12 cellular contexts compared by ENCODE assay signal in the genomic region with DNA sequence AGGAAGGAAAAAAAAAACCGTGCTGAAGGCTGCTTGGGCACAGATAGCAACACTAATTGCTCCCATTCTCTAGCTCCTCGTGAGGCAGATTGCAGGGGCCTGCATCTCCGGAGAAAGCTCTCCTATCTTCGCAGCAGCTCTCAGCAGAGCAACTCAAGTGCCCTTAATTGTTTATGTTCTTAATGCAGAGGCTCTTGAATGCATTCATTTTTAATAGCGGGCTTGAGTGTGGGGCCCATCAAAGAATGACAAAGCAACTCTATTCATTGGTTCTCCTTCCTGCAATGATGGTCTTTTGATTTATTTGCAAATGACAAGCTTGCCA. TPM values are rescaled to one million over a fixed set of nuclear protein-coding genes. Genes with fewer than 3 reads are reported as not detected.
DNase-seq lines count a peak whose midpoint lies in the region; ATAC-seq and TF ChIP-seq lines count a peak whose summit lies in the region.
"Had no signal": no experiment of that assay in that cellular context is flagged by ENCODE, and none has a peak within 500 bp of the region (broad histone marks: within the 10 kb centered on the region; RNA-seq: fewer than 3 reads in every experiment).

No MANE protein-coding gene starts in this region.

- TF ChIP-seq CTCF in GM13977 (IDR thresholded peaks at IDR 0.05; ENCODE audit: extremely low read depth, insufficient read depth, missing control alignments) (no peak), omental fat pad (IDR thresholded peaks at IDR 0.05) (no peak)

- H3K36me3 Mint-ChIP-seq in stimulated activated naive B cell treated with anti-CD40 and anti-IgM and Interleukin-4, amounts not matched to agents 10 μg/mL and 1 μg/mL and 100 μg/mL, for 72 hours = peaks cover 48 to 62% of the 10 kb centered on the region in 2 donors

- H3K36me3 ChIP-seq in iPS-20b (ENCODE audit: insufficient read depth, low read depth, low read length) = peaks cover 46% of the 10 kb centered on the region
- H3K36me3 ChIP-seq: pancreas had no signal

- H3K4me3 Mint-ChIP-seq in stimulated activated naive B cell treated with anti-CD40 and anti-IgM and Interleukin-4, amounts not matched to agents 10 μg/mL and 1 μg/mL and 100 μg/mL, for 72 hours = peak overlapping the region; percentile 22 to 46

- peak overlapping the region; percentile 52 for H3K27ac ChIP-seq in iPS-20b (ENCODE audit: low read length)
- H3K27ac ChIP-seq: pancreas had no signal

- H3K4me3 ChIP-seq in iPS-20b (ENCODE audit: low read length) = peak overlapping the region; percentile 10; the same call in 1 of the 2 replicates
- H3K4me3 ChIP-seq: pancreas had no signal

- H3K4me1 ChIP-seq in iPS-20b (ENCODE audit: insufficient read depth, low read length) = peaks cover 36% of the 10 kb centered on the region

- no peaks in the 10 kb centered on the region for H3K9me3 ChIP-seq in iPS-20b (ENCODE audit: insufficient read depth, low read depth, low read length)
- H3K9me3 ChIP-seq: pancreas had no signal

- ATAC-seq in stimulated activated naive B cell treated with anti-CD40 and anti-IgM and Interleukin-4, amounts not matched to agents 10 μg/mL and 1 μg/mL and 100 μg/mL, for 72 hours (replicated peaks) = no peak
- no peak for ATAC-seq in HG02938 (IDR thresholded peaks at IDR 0.05; ENCODE audit: unreplicated experiment)
- ATAC-seq in omental fat pad (ENCODE audit: low FRiP score) = no peak
- ATAC-seq: pancreas had no signal

- no peaks in the 10 kb centered on the region for H3K27me3 ChIP-seq in iPS-20b (ENCODE audit: insufficient read depth, low read length)
- H3K27me3 ChIP-seq: pancreas had no signal

- H3K27ac Mint-ChIP-seq in stimulated activated naive B cell treated with anti-CD40 and anti-IgM and Interleukin-4, amounts not matched to agents 10 μg/mL and 1 μg/mL and 100 μg/mL, for 72 hours = peak overlapping the region; percentile 56

- in situ Hi-C loops in GM13977 (cut with MboI; ENCODE audit: low pct_unique_long_range_greater_than_20kb, low sequenced_read_pairs, unreplicated experiment) = no loop called here

- no peaks in the 10 kb centered on the region for H3K27me3 Mint-ChIP-seq in stimulated activated naive B cell treated with anti-CD40 and anti-IgM and Interleukin-4, amounts not matched to agents 10 μg/mL and 1 μg/mL and 100 μg/mL, for 72 hours

- H3K9ac ChIP-seq in iPS-20b (ENCODE audit: low read depth, low read length) = peak overlapping the region; percentile 50; the same call in 1 of the 2 replicates

- DNase-seq in NCI-H2107 treated with DMSO at 0.1 percent for 48 hours (lab: John Stamatoyannopoulos, UW; ENCODE audit: unreplicated experiment) (peak; percentile 30), NCI-H2107 (lab: John Stamatoyannopoulos, UW) (no peak), NCI-H69 (lab: John Stamatoyannopoulos, UW) (peak; percentile 90), GM13977 (ENCODE audit: low spot score) (no peak), omental fat pad (ENCODE audit: low spot score) (no peak)
- no peak for DNase-seq in stimulated activated naive B cell treated with anti-CD40 and anti-IgM and Interleukin-4, amounts not matched to agents 10 μg/mL and 1 μg/mL and 100 μg/mL, for 72 hours
- DNase-seq: activated CD4-positive, alpha-beta T cell treated with anti-CD3 and anti-CD28 coated beads for 4 hours; pancreas; stimulated activated CD4-positive, alpha-beta T cell treated with anti-CD3 and anti-CD28 coated beads, Interleukin-2, amount 100 ng/mL, for 48 hours; substantia nigra had no signal

- H3K4me1 Mint-ChIP-seq in stimulated activated naive B cell treated with anti-CD40 and anti-IgM and Interleukin-4, amounts not matched to agents 10 μg/mL and 1 μg/mL and 100 μg/mL, for 72 hours = peaks cover 42 to 72% of the 10 kb centered on the region in 2 donors

- H3K9me3 Mint-ChIP-seq in stimulated activated naive B cell treated with anti-CD40 and anti-IgM and Interleukin-4, amounts not matched to agents 10 μg/mL and 1 μg/mL and 100 μg/mL, for 72 hours = no peaks in the 10 kb centered on the region

RNA-seq across cellular contexts. Expression of a gene that starts 23.9 kb away (rescaled TPM):
- 100 to 1,000 TPM in 1 of 4 donors, 10 to 100 TPM in 3; 75.3 to 136 (median 80.1) TPM for total RNA-seq in omental fat pad

Comparison
In these comparisons a context has a peak if more than half of its experiments do, and no peak if none do; other contexts are left out.
1. DNase-seq: peak in NCI-H2107 treated with DMSO at 0.1 percent for 48 hours (single experiment) and NCI-H69 (single experiment); none in NCI-H2107 (single experiment), stimulated activated naive B cell treated with anti-CD40 and anti-IgM and Interleukin-4, amounts not matched to agents 10 μg/mL and 1 μg/mL and 100 μg/mL, for 72 hours (single experiment), GM13977 (single experiment) and omental fat pad (single experiment).